In genomic region chr19:7628589-7629311, GRCh38 we compare ENCODE assay signal across 8 cellular contexts. TPM values are rescaled to one million over a fixed set of nuclear protein-coding genes. Genes with fewer than 3 reads are reported as not detected.
DNase-seq lines count a peak whose midpoint lies in the region; ATAC-seq, FAIRE-seq and TF ChIP-seq lines count a peak whose summit lies in the region.

No MANE protein-coding gene starts in this region.

- peak overlapping the region; percentile 72 for H2AFZ ChIP-seq in DND-41 (ENCODE audit: low read depth, low read length)

- H3K27me3 ChIP-seq in DND-41 (ENCODE audit: insufficient read depth, low read length, poor library complexity) (no peaks in the 10 kb centered on the region), RWPE2 (ENCODE audit: insufficient read depth, poor library complexity, severe bottlenecking) (no peaks in the 10 kb centered on the region), esophagus (ENCODE audit: control insufficient read depth in 1 of 2, insufficient read depth in 2 of 2, low read length in 2 of 2) (no peaks in the 10 kb centered on the region), pancreas (no peaks in the 10 kb centered on the region)

- FAIRE-seq in pancreas (lab: Jason Lieb, UNC) = no peak

- peak overlapping the region; percentile 76 for H3K9ac ChIP-seq in DND-41 (ENCODE audit: low read depth, low read length)

- peak overlapping the region; percentile 69 to 83 for H3K4me3 ChIP-seq in DND-41 (ENCODE audit: low read depth in 1 of 2, low read length in 2 of 2)
- H3K4me3 ChIP-seq in RWPE2 (ENCODE audit: severe bottlenecking) = peak overlapping the region; percentile 91
- peak overlapping the region; percentile 93 to 95 for H3K4me3 ChIP-seq in esophagus (ENCODE audit: low read depth in 1 of 2, low read length in 2 of 2)
- peak overlapping the region; percentile 73 to 97 (median 83) for H3K4me3 ChIP-seq in pancreas

- intact Hi-C loops in pancreas (cut with DNase I) = no loop called here

- no peak for DNase-seq in DND-41
- no peak for DNase-seq in RWPE2 (ENCODE audit: low spot score)
- no peak for DNase-seq in pancreas
- no peak for DNase-seq in iPS-NIHi11 (ENCODE audit: low spot score)

- TF ChIP-seq CTCF in DND-41 (IDR thresholded peaks at IDR 0.05; ENCODE audit: borderline replicate concordance, extremely low read depth, low read length, poor library complexity, severe bottlenecking) (no peak), RWPE2 (IDR thresholded peaks at IDR 0.05; ENCODE audit: poor library complexity, severe bottlenecking) (no peak), pancreas (IDR thresholded peaks at IDR 0.05) (no peak)

- H3K4me2 ChIP-seq in DND-41 (ENCODE audit: insufficient read depth, low read length) = peak overlapping the region; percentile 96

- H3K4me1 ChIP-seq in DND-41 (ENCODE audit: insufficient read depth, low read length) = peaks cover 43% of the 10 kb centered on the region
- peaks cover 5% of the 10 kb centered on the region for H3K4me1 ChIP-seq in RWPE2 (ENCODE audit: insufficient read depth, poor library complexity, severe bottlenecking)
- peaks cover 9 to 19% of the 10 kb centered on the region in 2 donors for H3K4me1 ChIP-seq in esophagus (ENCODE audit: control insufficient read depth in 2 of 2, insufficient read depth in 2 of 2, low read length in 1 of 2)
- H3K4me1 ChIP-seq in pancreas = peaks cover 11 to 16% (median 16%) of the 10 kb centered on the region in 3 donors

- 4 to 5% methylated on average over 15 of the region's 15 CpGs for WGBS in esophagus, 2 donors
- WGBS in pancreas, 2 donors = 2 to 3% methylated on average over 15 of the region's 15 CpGs

- peaks cover 63% of the 10 kb centered on the region for H3K79me2 ChIP-seq in DND-41 (ENCODE audit: insufficient read depth, low read length)

- H4K20me1 ChIP-seq in DND-41 (ENCODE audit: insufficient read depth, low read length) = peaks cover 45% of the 10 kb centered on the region

- ATAC-seq in DND-41 (ENCODE audit: insufficient read depth, low read depth) (no peak), RWPE2 (ENCODE audit: low read depth) (no peak), pancreas (no peak), GM18519 (IDR thresholded peaks at IDR 0.05; ENCODE audit: low FRiP score, unreplicated experiment) (no peak), GM21825 (IDR thresholded peaks at IDR 0.05; ENCODE audit: unreplicated experiment) (no peak), HG02642 (IDR thresholded peaks at IDR 0.05; ENCODE audit: poor library complexity, unreplicated experiment) (no peak)

- H3K27ac ChIP-seq in DND-41 (ENCODE audit: low read length) = peak overlapping the region; percentile 76
- peak overlapping the region; percentile 15 for H3K27ac ChIP-seq in RWPE2 (ENCODE audit: poor library complexity, severe bottlenecking)
- peak overlapping the region; percentile 67 to 84 for H3K27ac ChIP-seq in esophagus (ENCODE audit: low read depth in 2 of 2, low read length in 1 of 2)
- H3K27ac ChIP-seq in pancreas = peak overlapping the region; percentile 44 to 73 (median 63)

- peaks cover 52% of the 10 kb centered on the region for H3K36me3 ChIP-seq in DND-41 (ENCODE audit: insufficient read depth, low read length)
- peaks cover 21% of the 10 kb centered on the region for H3K36me3 ChIP-seq in RWPE2 (ENCODE audit: low read depth)
- peaks cover 0 to 35% of the 10 kb centered on the region in 2 donors for H3K36me3 ChIP-seq in esophagus (ENCODE audit: control insufficient read depth in 2 of 2, insufficient read depth in 2 of 2, low read length in 1 of 2)
- peaks cover 0 to 11% (median 0%) of the 10 kb centered on the region in 3 donors for H3K36me3 ChIP-seq in pancreas

- H3K9me3 ChIP-seq in DND-41 (ENCODE audit: insufficient read depth, low read length, severe bottlenecking) = no peaks in the 10 kb centered on the region
- H3K9me3 ChIP-seq in RWPE2 (ENCODE audit: severe bottlenecking) = no peaks in the 10 kb centered on the region
- H3K9me3 ChIP-seq in esophagus (ENCODE audit: control insufficient read depth in 2 of 2, insufficient read depth in 1 of 2, low read depth in 1 of 2, low read length in 1 of 2) = no peaks in the 10 kb centered on the region
- no peaks in the 10 kb centered on the region for H3K9me3 ChIP-seq in pancreas

RNA-seq across cellular contexts. Expression of gene XAB2, which starts 0.6 kb away (rescaled TPM):
- polyA plus RNA-seq in esophagus = 10 to 100 TPM; 26.9 to 28.1 TPM
- 10 to 100 TPM; 16.8 to 27.9 (median 22.5) TPM for total RNA-seq in pancreas
- polyA plus RNA-seq in pancreas = 10 to 100 TPM; 63.7 to 71.5 TPM

RNA-seq across cellular contexts. Expression of gene PET100, which starts 0.8 kb away (rescaled TPM):
- polyA plus RNA-seq in esophagus (100 to 1,000 TPM in 1 of 2 donors, 10 to 100 TPM in 1; 81.3 to 234 TPM), pancreas (10 to 100 TPM; 91.0 to 95.6 TPM)
- total RNA-seq in pancreas = 10 to 100 TPM; 31.6 to 56.6 (median 47.3) TPM

RNA-seq across cellular contexts. Expression of gene PCP2, which starts 4.8 kb away (rescaled TPM):
- polyA plus RNA-seq in esophagus (1 to 10 TPM in 1 of 2 donors, under 1 TPM in 1; 0.58 to 1.3 TPM), pancreas (10 to 100 TPM in 1 of 2 donors, 1 to 10 TPM in 1; 8.8 to 35.6 TPM)
- total RNA-seq in pancreas = 1 to 10 TPM; 1.1 to 3.7 (median 1.8) TPM

RNA-seq across cellular contexts. Expression of gene STXBP2, which starts 8.2 kb away (rescaled TPM):
- 10 to 100 TPM; 73.2 to 88.7 TPM for polyA plus RNA-seq in esophagus
- total RNA-seq in pancreas = 100 to 1,000 TPM in 1 of 6 donors, 10 to 100 TPM in 5; 45.6 to 104 (median 73.4) TPM
- polyA plus RNA-seq in pancreas = 100 to 1,000 TPM; 143 to 216 TPM

RNA-seq across cellular contexts. Expression of gene CAMSAP3, which starts 33.1 kb away (rescaled TPM):
- polyA plus RNA-seq in esophagus (10 to 100 TPM; 24.3 to 40.9 TPM), pancreas (10 to 100 TPM; 52.6 to 64.5 TPM)
- total RNA-seq in pancreas = 10 to 100 TPM; 12.1 to 25.5 (median 20.6) TPM

Comparison
In these comparisons a context has a peak if more than half of its experiments do, and no peak if none do; other contexts are left out.
1. H3K27ac ChIP-seq: peak in every context shown above with its lines; median percentile 76 in DND-41; 76 in esophagus; 63 in pancreas; 15 in RWPE2.
2. RNA of gene PCP2, which starts 4.8 kb away (polyA plus RNA-seq): 8.8 to 35.6 TPM in pancreas; 0.58 to 1.3 TPM in esophagus; every median in the first group is over 4 times any median in the second.
3. Peak in every context shown above with its lines, with median percentiles within 50 percentile points of each other: H3K4me3 ChIP-seq.